1 cellular context compared by ENCODE assay signal in genomic region chr2:241701405-241702154, GRCh38.
TF ChIP-seq lines count a peak whose summit lies in the region.

TSS of gene ING5 (plus strand) at chr2:241702039. CDS start at chr2:241702066, 27 bp downstream.

TF ChIP-seq in HEK293, 187 proteins besides CTCF, POLR2A, EP300 and RAD21 (continued from another document and continues in another):
- TF ChIP-seq HIC1 (tag by site-specific recombination; IDR thresholded peaks at IDR 0.05) (no peak), ZFP37 (tag by site-specific recombination; IDR thresholded peaks at IDR 0.05) (no peak), KLF17 (tag by site-specific recombination; IDR thresholded peaks at IDR 0.05) (peak; percentile 77; the same call in 1 of the 2 replicates), GLI4 (tag by site-specific recombination; IDR thresholded peaks at IDR 0.05) (no peak), ZNF585B (tag by site-specific recombination; IDR thresholded peaks at IDR 0.05) (no peak), ZNF341 (tag by site-specific recombination; IDR thresholded peaks at IDR 0.05; ENCODE audit: low read depth) (no peak), SP3 (tag by site-specific recombination; IDR thresholded peaks at IDR 0.05) (peak; percentile 59), TCF7L2 (IDR thresholded peaks at IDR 0.05; ENCODE audit: borderline replicate concordance, low read depth, low read length) (no peak), ZNF239 (tag by site-specific recombination; IDR thresholded peaks at IDR 0.05) (no peak), ZNF280D (tag by site-specific recombination; IDR thresholded peaks at IDR 0.05) (no peak), TRIM28 (IDR thresholded peaks at IDR 0.05; ENCODE audit: borderline replicate concordance, low read length) (no peak), KLF1 (tag by site-specific recombination; IDR thresholded peaks at IDR 0.05) (peak; percentile 43), KLF10 (tag by site-specific recombination; IDR thresholded peaks at IDR 0.05) (peak; percentile 99), ZBTB8A (tag by site-specific recombination; IDR thresholded peaks at IDR 0.05) (peak; percentile 97), ZNF184 (tag by site-specific recombination; IDR thresholded peaks at IDR 0.05) (0 out of 2 replicates have a peak, but pooled peaks have one; percentile 13), ZSCAN30 (tag by site-specific recombination; IDR thresholded peaks at IDR 0.05) (peak; percentile 64), ZNF561 (tag by site-specific recombination; IDR thresholded peaks at IDR 0.05; ENCODE audit: borderline replicate concordance) (no peak; the same call in 1 of the 2 replicates), ATF2 (tag by site-specific recombination; IDR thresholded peaks at IDR 0.05; ENCODE audit: low read depth) (no peak), ZNF600 (tag by site-specific recombination; IDR thresholded peaks at IDR 0.05) (peak; percentile 62; the same call in 1 of the 2 replicates), ZBTB20 (tag by site-specific recombination; IDR thresholded peaks at IDR 0.05) (peak; percentile 85; the same call in 1 of the 2 replicates), SP7 (tag by site-specific recombination; IDR thresholded peaks at IDR 0.05) (peak; percentile 29; the same call in 1 of the 2 replicates), BCL11B (tag by site-specific recombination; IDR thresholded peaks at IDR 0.05; ENCODE audit: low read depth) (0 out of 2 replicates have a peak, but pooled peaks have one; percentile 19), MZF1 (tag by site-specific recombination; IDR thresholded peaks at IDR 0.05; ENCODE audit: borderline replicate concordance) (no peak), ZNF391 (tag by site-specific recombination; IDR thresholded peaks at IDR 0.05; ENCODE audit: borderline replicate concordance, low read depth) (no peak), GLIS2 (tag by site-specific recombination; IDR thresholded peaks at IDR 0.05) (peak; percentile 41; the same call in 1 of the 2 replicates), ZNF138 (tag by site-specific recombination; IDR thresholded peaks at IDR 0.05; ENCODE audit: borderline replicate concordance) (no peak), IKZF3 (tag by site-specific recombination; IDR thresholded peaks at IDR 0.05) (0 out of 2 replicates have a peak, but pooled peaks have one; percentile 8), INSM2 (tag by site-specific recombination; IDR thresholded peaks at IDR 0.05) (no peak), ZFP69B (tag by site-specific recombination; IDR thresholded peaks at IDR 0.05) (peak; percentile 49; the same call in 1 of the 2 replicates), ZNF23 (tag by site-specific recombination; IDR thresholded peaks at IDR 0.05; ENCODE audit: borderline replicate concordance) (no peak), PRDM4 (tag by site-specific recombination; IDR thresholded peaks at IDR 0.05) (no peak), ZNF169 (tag by site-specific recombination; IDR thresholded peaks at IDR 0.05) (no peak), ZBTB7A (tag by site-specific recombination; IDR thresholded peaks at IDR 0.05; ENCODE audit: low read depth) (peak; percentile 62; the same call in 1 of the 2 replicates), GLI2 (tag by site-specific recombination; IDR thresholded peaks at IDR 0.05; ENCODE audit: borderline replicate concordance, low read depth) (no peak), ZNF830 (tag by site-specific recombination; IDR thresholded peaks at IDR 0.05; ENCODE audit: low read depth) (no peak), ZNF518A (tag by site-specific recombination; conservative IDR thresholded peaks at IDR 0.05; ENCODE audit: low read depth) (no peak), FEZF1 (tag by site-specific recombination; IDR thresholded peaks at IDR 0.05) (no peak), SETDB1 (IDR thresholded peaks at IDR 0.05; ENCODE audit: insufficient read length, low read length) (no peak), KLF16 (tag by site-specific recombination; IDR thresholded peaks at IDR 0.05) (peak; percentile 70), ZNF26 (tag by site-specific recombination; IDR thresholded peaks at IDR 0.05) (no peak)
